11 cellular contexts compared by ENCODE assay signal in genomic region chr16:14400285-14400977, GRCh38.
DNase-seq lines count a peak whose midpoint lies in the region; ATAC-seq, FAIRE-seq and TF ChIP-seq lines count a peak whose summit lies in the region.
"Had no signal": no experiment of that assay in that cellular context is flagged by ENCODE, and none has a peak within 500 bp of the region (broad histone marks: within the 10 kb centered on the region; RNA-seq: fewer than 3 reads in every experiment).

No MANE protein-coding gene starts in this region.

- intact Hi-C loops in stomach (cut with DNase I; ENCODE audit: low total_unique reads): no loop called here

- no peak for TF ChIP-seq RAD21 in A549 (conservative IDR thresholded peaks at IDR 0.05 in 1 of 2, IDR thresholded peaks at IDR 0.05 in 1 of 2)

- H3K9me3 ChIP-seq in A549 (no peaks in the 10 kb centered on the region), stomach (no peaks in the 10 kb centered on the region)
- H3K9me3 ChIP-seq: left lung had no signal

- CTCF ChIA-PET in A549 (lab: Yijun Ruan, JAX): interaction anchor here (1.8 to 1.9 kb wide), 2 partner anchors 34 to 128 kb away, joined by 4 to 7 read pairs; no protein-coding TSS in a partner anchor

- H3K27me3 Mint-ChIP-seq in brain (no peaks in the 10 kb centered on the region), neural crest cell (ENCODE audit: low read depth) (no peaks in the 10 kb centered on the region)

- no peak overlapping the region for H3K4me3 Mint-ChIP-seq in brain
- no peak overlapping the region for H3K4me3 Mint-ChIP-seq in neural crest cell
- H3K4me3 Mint-ChIP-seq: IgD-negative memory B cell had no signal

- no peaks in the 10 kb centered on the region for H3K36me3 ChIP-seq in stomach
- H3K36me3 ChIP-seq: left lung had no signal

- H3K4me1 Mint-ChIP-seq in brain: peaks cover 17% of the 10 kb centered on the region
- peaks cover 11% of the 10 kb centered on the region for H3K4me1 Mint-ChIP-seq in neural crest cell

- peaks cover 67% of the 10 kb centered on the region for H3K4me1 ChIP-seq in A549
- H3K4me1 ChIP-seq in stomach: peaks cover 0 to 14% (median 5%) of the 10 kb centered on the region in 4 donors
- H3K4me1 ChIP-seq: left lung had no signal

- H3K9me3 Mint-ChIP-seq in brain (peaks cover 0 to 2% (median 0%) of the 10 kb centered on the region in 5 experiments), neural crest cell (no peaks in the 10 kb centered on the region)
- H3K9me3 Mint-ChIP-seq: IgD-negative memory B cell had no signal

- TF ChIP-seq POLR2A in A549 (IDR thresholded peaks at IDR 0.05; ENCODE audit: low read length) (no peak), GM12892 (IDR thresholded peaks at IDR 0.05; ENCODE audit: low read depth, low read length) (no peak), stomach (IDR thresholded peaks at IDR 0.05) (no peak)

- FAIRE-seq in A549 (lab: Jason Lieb, UNC) (no peak), GM12892 (lab: Jason Lieb, UNC) (no peak)

- no peak for TF ChIP-seq CTCF in A549 (IDR thresholded peaks at IDR 0.05)
- no peak for TF ChIP-seq CTCF in HFF-Myc (IDR thresholded peaks at IDR 0.05; ENCODE audit: low read depth, low read length, missing control alignments)
- no peak for TF ChIP-seq CTCF in brain (conservative IDR thresholded peaks at IDR 0.05)
- no peak for TF ChIP-seq CTCF in neural crest cell (conservative IDR thresholded peaks at IDR 0.05)
- no peak for TF ChIP-seq CTCF in stomach (IDR thresholded peaks at IDR 0.05)

- ATAC-seq in A549: no peak
- no peak for ATAC-seq in HG02884 (IDR thresholded peaks at IDR 0.05; ENCODE audit: unreplicated experiment)

- no peak for DNase-seq in A549 (ENCODE audit: low read depth in 1 of 2, low spot score in 1 of 2)
- no peak for DNase-seq in HFF-Myc (ENCODE audit: extremely low read depth, low read depth)
- DNase-seq in neural crest cell (ENCODE audit: low read depth, low spot score): no peak
- DNase-seq in MV-4-11 (lab: John Stamatoyannopoulos, UW): no peak
- DNase-seq in GM12892 (ENCODE audit: insufficient read length): no peak
- no peak for DNase-seq in stomach

- TF ChIP-seq EP300 in A549 (IDR thresholded peaks at IDR 0.05) (no peak), stomach (IDR thresholded peaks at IDR 0.05) (no peak)

- 84% methylated on average over 22 of the region's 23 CpGs for WGBS in A549 (ENCODE audit: missing lambda C conversion rate)
- WGBS in stomach, 5 donors: 88 to 91% (median 89%) methylated on average over 21 to 23 of the region's 23 CpGs

- peak overlapping the region; percentile 32 for H3K4me3 ChIP-seq in A549
- H3K4me3 ChIP-seq in HFF-Myc (replicated peaks; ENCODE audit: low read depth, low read length): peak overlapping the region; percentile 14
- H3K4me3 ChIP-seq in stomach: no peak overlapping the region
- H3K4me3 ChIP-seq: left lung had no signal

- POLR2A ChIA-PET in A549 (lab: Yijun Ruan, JAX): no interaction called here

- H3K4me2 ChIP-seq in A549: peak overlapping the region; percentile 90

- H3K36me3 Mint-ChIP-seq in brain: no peaks in the 10 kb centered on the region
- H3K36me3 Mint-ChIP-seq in neural crest cell (ENCODE audit: low read depth): no peaks in the 10 kb centered on the region
- H3K36me3 Mint-ChIP-seq: IgD-negative memory B cell had no signal

- H3K27me3 ChIP-seq in stomach: no peaks in the 10 kb centered on the region
- H3K27me3 ChIP-seq: left lung had no signal

- H3K27ac Mint-ChIP-seq in brain (peak overlapping the region in 3 of 5 experiments; percentile 20 to 94 (median 82)), neural crest cell (ENCODE audit: unreplicated experiment) (peak overlapping the region; percentile 96)
- H3K27ac Mint-ChIP-seq: IgD-negative memory B cell had no signal

- H3K27ac ChIP-seq in A549 (peak overlapping the region; percentile 99 to 100), stomach (no peak overlapping the region)
- H3K27ac ChIP-seq: VCaP had no signal

TF ChIP-seq in A549, 52 proteins besides CTCF, POLR2A, EP300 and RAD21:
- TF ChIP-seq KDM1A (IDR thresholded peaks at IDR 0.05; ENCODE audit: low read depth) (0 out of 2 replicates have a peak, but pooled peaks have one; percentile 20), SREBF2 (IDR thresholded peaks at IDR 0.05) (no peak), CBX8 (IDR thresholded peaks at IDR 0.05) (no peak), PHF8 (IDR thresholded peaks at IDR 0.05; ENCODE audit: borderline replicate concordance, low read depth) (no peak), FOXS1 (CRISPR knock-in tag; IDR thresholded peaks at IDR 0.05) (no peak), ZFP36 (IDR thresholded peaks at IDR 0.05; ENCODE audit: borderline replicate concordance, partially characterized antibody) (peak; percentile 71), JUN (IDR thresholded peaks at IDR 0.05) (no peak), EHF (CRISPR knock-in tag; IDR thresholded peaks at IDR 0.05) (no peak), REST (IDR thresholded peaks at IDR 0.05) (no peak)
- TF ChIP-seq, protein P1, sequence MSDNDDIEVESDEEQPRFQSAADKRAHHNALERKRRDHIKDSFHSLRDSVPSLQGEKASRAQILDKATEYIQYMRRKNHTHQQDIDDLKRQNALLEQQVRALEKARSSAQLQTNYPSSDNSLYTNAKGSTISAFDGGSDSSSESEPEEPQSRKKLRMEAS (IDR thresholded peaks at IDR 0.05): no peak

Comparison
In these comparisons a context has a peak if more than half of its experiments do, and no peak if none do; other contexts are left out.
1. H3K27ac ChIP-seq: peak in A549 (2 of 2); none in stomach (0 of 5).
2. H3K4me3 ChIP-seq: peak in A549 (single experiment) and HFF-Myc (single experiment); none in stomach (0 of 4).